ENCODE assay signal across 9 cellular contexts in the genomic region with DNA sequence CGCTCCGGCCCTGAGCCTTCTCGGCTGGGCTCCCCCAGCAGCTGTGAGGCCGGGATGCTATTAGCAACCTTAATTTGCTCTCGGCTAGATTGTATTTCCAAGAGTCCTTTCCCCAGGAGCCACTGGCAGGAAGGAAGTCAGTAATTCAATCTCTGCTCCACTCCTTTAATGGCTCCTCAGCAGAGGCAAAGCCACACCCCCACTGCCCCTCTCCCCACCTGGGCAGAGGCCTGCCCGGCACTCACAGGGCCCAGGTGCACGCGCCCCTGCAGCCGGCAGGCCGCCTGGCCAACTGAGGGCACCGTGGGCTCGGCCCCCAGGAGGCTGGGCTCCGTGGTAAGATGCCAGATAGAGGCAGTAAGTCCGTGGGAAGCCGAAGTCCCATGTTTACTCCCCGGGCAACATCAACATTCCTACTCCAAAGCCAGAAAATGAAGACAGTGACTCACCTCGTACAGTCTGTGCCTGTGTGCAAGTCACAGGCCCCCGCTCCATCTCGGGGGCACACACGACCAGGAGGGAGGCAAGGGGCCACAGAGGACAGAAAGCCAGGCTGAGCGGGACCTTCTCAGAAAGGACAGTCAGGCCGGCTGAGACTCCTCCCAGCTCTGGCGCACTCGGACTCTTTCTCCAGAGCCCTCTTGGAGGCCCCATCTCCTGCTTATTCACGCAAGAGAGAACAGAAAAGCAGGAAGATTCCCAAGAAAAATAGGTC. TPM values are rescaled to one million over a fixed set of nuclear protein-coding genes. Genes with fewer than 3 reads are reported as not detected.
DNase-seq lines count a peak whose midpoint lies in the region; ATAC-seq, FAIRE-seq and TF ChIP-seq lines count a peak whose summit lies in the region.
"Had no signal": no experiment of that assay in that cellular context is flagged by ENCODE, and none has a peak within 500 bp of the region (broad histone marks: within the 10 kb centered on the region; RNA-seq: fewer than 3 reads in every experiment).

No MANE protein-coding gene starts in this region.

- no peak overlapping the region for H2BK120ac ChIP-seq in mesenchymal stem cell (ENCODE audit: low read depth, low read length)

- no peak overlapping the region for H2AFZ ChIP-seq in ACC112 (ENCODE audit: low read length, unreplicated experiment)
- H2AFZ ChIP-seq in mesenchymal stem cell (ENCODE audit: low read depth, low read length), result no peak overlapping the region

- H3K9ac ChIP-seq in mesenchymal stem cell (ENCODE audit: low read length), result peak overlapping the region; percentile 68
- H3K9ac ChIP-seq in kidney (ENCODE audit: low read length in 2 of 2), result no peak overlapping the region

- no peak overlapping the region for H3K4ac ChIP-seq in mesenchymal stem cell (ENCODE audit: low read depth in 1 of 2, low read length in 2 of 2)

- H2BK5ac ChIP-seq in mesenchymal stem cell (ENCODE audit: low read depth, low read length, poor library complexity, severe bottlenecking), result no peak overlapping the region

- FAIRE-seq in GM12892 (lab: Jason Lieb, UNC), result no peak
- FAIRE-seq in kidney (lab: Jason Lieb, UNC), result no peak

- TF ChIP-seq CTCF in breast epithelium (IDR thresholded peaks at IDR 0.05), result no peak
- TF ChIP-seq CTCF in kidney (IDR thresholded peaks at IDR 0.05; ENCODE audit: borderline replicate concordance, extremely low read depth, insufficient read depth), result no peak

- H3K79me1 ChIP-seq in mesenchymal stem cell (replicated peaks; ENCODE audit: low read length, poor library complexity, severe bottlenecking), result no peaks in the 10 kb centered on the region

- WGBS in mesenchymal stem cell, result 21% methylated on average over 25 of the region's 25 CpGs

- DNase-seq in NCI-H128 (lab: John Stamatoyannopoulos, UW; ENCODE audit: unreplicated experiment) (peak; percentile 48), breast epithelium (ENCODE audit: low spot score in 2 of 2) (peak in 1 of 2 donors; percentile 38), mesenchymal stem cell (no peak), GM12892 (ENCODE audit: insufficient read length) (no peak), kidney (no peak), activated gamma-delta T cell (lab: John Stamatoyannopoulos, UW) (no peak)
- DNase-seq: effector memory CD8-positive, alpha-beta T cell had no signal

- H3K4me2 ChIP-seq in mesenchymal stem cell (ENCODE audit: low read length, poor library complexity, severe bottlenecking), result no peak overlapping the region

- H3K4me3 ChIP-seq in ACC112 (ENCODE audit: low read depth, low read length) (peak overlapping the region; percentile 49; the same call in 1 of the 2 replicates), breast epithelium (peak overlapping the region; percentile 31 to 59 (median 39)), mesenchymal stem cell (ENCODE audit: insufficient read depth in 1 of 2, low read depth in 1 of 2, low read length in 2 of 2) (peak overlapping the region in 1 of 2 experiments; percentile 65), kidney (ENCODE audit: low read length in 2 of 2) (no peak overlapping the region)

- no peaks in the 10 kb centered on the region for H3K9me3 ChIP-seq in breast epithelium
- no peaks in the 10 kb centered on the region for H3K9me3 ChIP-seq in mesenchymal stem cell (ENCODE audit: control insufficient read depth, low read length)
- H3K9me3 ChIP-seq in kidney (ENCODE audit: control insufficient read depth in 1 of 2, low read length in 2 of 2), result peaks cover 0 to 2% of the 10 kb centered on the region in 2 donors

- no peak overlapping the region for H2BK12ac ChIP-seq in mesenchymal stem cell (ENCODE audit: low read length in 2 of 2)

- TF ChIP-seq POLR2A in breast epithelium (IDR thresholded peaks at IDR 0.05) (no peak), GM12892 (IDR thresholded peaks at IDR 0.05; ENCODE audit: low read depth, low read length) (no peak)

- intact Hi-C loops in breast epithelium (cut with DNase I; ENCODE audit: low total_unique reads) (no loop called here), kidney (cut with DNase I) (loop anchor here (10.0 kb wide), 1 partner anchor 83 kb away; no protein-coding TSS in a partner anchor)

- H3K18ac ChIP-seq in mesenchymal stem cell (ENCODE audit: low read depth in 1 of 2, low read length in 2 of 2), result no peak overlapping the region

- no peak overlapping the region for H3K23ac ChIP-seq in mesenchymal stem cell (ENCODE audit: low read length in 2 of 2)

- no peaks in the 10 kb centered on the region for H3K79me2 ChIP-seq in ACC112 (ENCODE audit: control insufficient read depth, insufficient read depth, low read length, unreplicated experiment)

- H3K36me3 ChIP-seq in ACC112 (ENCODE audit: insufficient read depth, low read length) (no peaks in the 10 kb centered on the region), breast epithelium (no peaks in the 10 kb centered on the region), mesenchymal stem cell (ENCODE audit: control insufficient read depth in 1 of 2, insufficient read depth in 2 of 2, low read depth in 1 of 2, low read length in 2 of 2) (no peaks in the 10 kb centered on the region), kidney (ENCODE audit: control insufficient read depth in 1 of 2, insufficient read depth in 2 of 2, low read length in 2 of 2) (no peaks in the 10 kb centered on the region)

- no peak overlapping the region for H2BK15ac ChIP-seq in mesenchymal stem cell (ENCODE audit: low read depth, poor library complexity, severe bottlenecking)

- no peak overlapping the region for H4K91ac ChIP-seq in mesenchymal stem cell (ENCODE audit: low read length)

- H3K27me3 ChIP-seq in ACC112 (ENCODE audit: insufficient read depth, low read length), result peaks cover 70% of the 10 kb centered on the region
- peaks cover 0 to 61% of the 10 kb centered on the region in 2 donors for H3K27me3 ChIP-seq in breast epithelium
- peaks cover 87 to 89% of the 10 kb centered on the region in 2 experiments for H3K27me3 ChIP-seq in mesenchymal stem cell (ENCODE audit: control insufficient read depth in 1 of 2, insufficient read depth in 1 of 2, low read length in 2 of 2)

- H2AK5ac ChIP-seq in mesenchymal stem cell (ENCODE audit: low read length, severe bottlenecking), result no peak overlapping the region

- H3K14ac ChIP-seq in mesenchymal stem cell (ENCODE audit: low read length in 2 of 2), result no peak overlapping the region

- H3K4me1 ChIP-seq in ACC112 (ENCODE audit: control insufficient read depth, insufficient read depth, low read length, unreplicated experiment) (no peaks in the 10 kb centered on the region), breast epithelium (peaks cover 5 to 13% of the 10 kb centered on the region in 2 donors), mesenchymal stem cell (ENCODE audit: control insufficient read depth, insufficient read depth, low read depth, low read length) (peaks cover 14% of the 10 kb centered on the region), kidney (ENCODE audit: control insufficient read depth in 1 of 2, insufficient read depth in 1 of 2, low read depth in 1 of 2, low read length in 2 of 2) (peaks cover 0 to 10% of the 10 kb centered on the region in 2 donors)

- no peak overlapping the region for H3K27ac ChIP-seq in ACC112 (ENCODE audit: low read depth, low read length)
- H3K27ac ChIP-seq in breast epithelium, result peak overlapping the region; percentile 25 to 80
- no peak overlapping the region for H3K27ac ChIP-seq in mesenchymal stem cell (ENCODE audit: low read length, poor library complexity, severe bottlenecking)
- H3K27ac ChIP-seq in kidney (ENCODE audit: low read depth in 2 of 2, low read length in 2 of 2), result no peak overlapping the region

- no peak for ATAC-seq in HG02623 (IDR thresholded peaks at IDR 0.05; ENCODE audit: unreplicated experiment)
- ATAC-seq: effector memory CD8-positive, alpha-beta T cell had no signal

- no peak overlapping the region for H4K8ac ChIP-seq in mesenchymal stem cell (ENCODE audit: low read length)

RNA-seq across cellular contexts. Expression of a gene that starts 5.1 kb away (rescaled TPM):
- total RNA-seq in breast epithelium, result 1 to 10 TPM in 2 of 3 donors, under 1 TPM in 1; 0.64 to 4.5 (median 3.3) TPM
- not detected for polyA plus RNA-seq in mesenchymal stem cell (2013, experiment 1 of 2)
- not detected for polyA plus RNA-seq in mesenchymal stem cell (2013, experiment 2 of 2)
- polyA plus RNA-seq in GM12892 (2012; ENCODE audit: missing spikeins), result 3.8 TPM
- total RNA-seq in kidney, result 10.4 TPM
- 0.86 TPM for polyA plus RNA-seq in kidney (ENCODE audit: insufficient read depth, low read depth, low replicate concordance)

Comparison
In these comparisons a context has a peak if more than half of its experiments do, and no peak if none do; other contexts are left out.
1. H3K27ac ChIP-seq: peak in breast epithelium (2 of 2); none in ACC112 (single experiment), mesenchymal stem cell (single experiment) and kidney (0 of 2).
2. H3K4me3 ChIP-seq: peak in ACC112 (single experiment) and breast epithelium (3 of 3); none in kidney (0 of 2).